In genomic region chr6:39733704-39734103, GRCh38 we compare ENCODE assay signal across 35 cellular contexts. TPM values are rescaled to one million over a fixed set of nuclear protein-coding genes. Genes with fewer than 3 reads are reported as not detected.
"Had no signal": no experiment of that assay in that cellular context is flagged by ENCODE, and none has a peak within 500 bp of the region (broad histone marks: within the 10 kb centered on the region; RNA-seq: fewer than 3 reads in every experiment).

No MANE protein-coding gene starts in this region.

- H3K4me3 ChIP-seq: adrenal gland, body of pancreas, esophagus muscularis mucosa, gastrocnemius medialis, heart left ventricle had no signal

- H3K36me3 ChIP-seq: adrenal gland, esophagus muscularis mucosa, gastrocnemius medialis, heart left ventricle, WERI-Rb-1 had no signal

- H3K4me3 Mint-ChIP-seq: activated CD4-positive, alpha-beta memory T cell treated with anti-CD3 and anti-CD28 coated beads, Interleukin-2, amount 10 ng/mL, durations not matched to agents 7 days and 5 days; activated CD4-positive, alpha-beta T cell treated with anti-CD3 and anti-CD28 coated beads for 36 hours; activated CD4-positive, alpha-beta T cell treated with anti-CD3 and anti-CD28 coated beads, Interleukin-2, amount 10 ng/mL, durations not matched to agents 24 days and 14 days; activated naive CD4-positive, alpha-beta T cell treated with anti-CD3 and anti-CD28 coated beads for 36 hours; activated naive CD4-positive, alpha-beta T cell treated with anti-CD3 and anti-CD28 coated beads, Interleukin-2, amount 50 U/mL, for 24 hours; activated naive CD8-positive, alpha-beta T cell treated with anti-CD3 and anti-CD28 coated beads for 36 hours; activated naive CD8-positive, alpha-beta T cell treated with anti-CD3 and anti-CD28 coated beads, Interleukin-2, amount 50 U/mL, for 24 hours; activated T-cell treated with anti-CD3 and anti-CD28 coated beads, Interleukin-2, amount 50 U/mL, for 24 hours; activated T-helper 17 cell treated with anti-CD3 and anti-CD28 coated beads, Interleukin-2, amount 50 U/mL, for 72 hours; effector memory CD8-positive, alpha-beta T cell; T-helper 1 cell treated with Interleukin-12 subunit alpha and Interleukin-12 subunit beta and Interleukin-4 antibody, amounts not matched to agents 30 μg/mL and 1 μg/mL, for 36 hours had no signal

- H3K4me1 Mint-ChIP-seq: activated CD4-positive, alpha-beta memory T cell treated with anti-CD3 and anti-CD28 coated beads, Interleukin-2, amount 10 ng/mL, durations not matched to agents 7 days and 5 days; activated CD4-positive, alpha-beta T cell treated with anti-CD3 and anti-CD28 coated beads for 36 hours; activated CD4-positive, alpha-beta T cell treated with anti-CD3 and anti-CD28 coated beads, Interleukin-2, amount 10 ng/mL, durations not matched to agents 24 days and 14 days; activated naive CD4-positive, alpha-beta T cell treated with anti-CD3 and anti-CD28 coated beads, Interleukin-2, amount 50 U/mL, for 24 hours; activated naive CD8-positive, alpha-beta T cell treated with anti-CD3 and anti-CD28 coated beads for 36 hours; activated naive CD8-positive, alpha-beta T cell treated with anti-CD3 and anti-CD28 coated beads, Interleukin-2, amount 50 U/mL, for 24 hours; activated T-helper 17 cell treated with anti-CD3 and anti-CD28 coated beads, Interleukin-2, amount 50 U/mL, for 72 hours had no signal

- H3K27ac Mint-ChIP-seq: activated CD4-positive, alpha-beta memory T cell treated with anti-CD3 and anti-CD28 coated beads, Interleukin-2, amount 10 ng/mL, durations not matched to agents 7 days and 5 days; activated CD4-positive, alpha-beta T cell treated with anti-CD3 and anti-CD28 coated beads for 36 hours; activated CD4-positive, alpha-beta T cell treated with anti-CD3 and anti-CD28 coated beads, Interleukin-2, amount 10 ng/mL, durations not matched to agents 24 days and 14 days; activated naive CD4-positive, alpha-beta T cell treated with anti-CD3 and anti-CD28 coated beads for 36 hours; activated naive CD4-positive, alpha-beta T cell treated with anti-CD3 and anti-CD28 coated beads, Interleukin-2, amount 50 U/mL, for 24 hours; activated naive CD8-positive, alpha-beta T cell treated with anti-CD3 and anti-CD28 coated beads for 36 hours; activated naive CD8-positive, alpha-beta T cell treated with anti-CD3 and anti-CD28 coated beads, Interleukin-2, amount 50 U/mL, for 24 hours; activated T-cell treated with anti-CD3 and anti-CD28 coated beads, Interleukin-2, amount 50 U/mL, for 24 hours; activated T-helper 17 cell treated with anti-CD3 and anti-CD28 coated beads, Interleukin-2, amount 50 U/mL, for 72 hours; effector memory CD8-positive, alpha-beta T cell; T-helper 1 cell treated with Interleukin-12 subunit alpha and Interleukin-12 subunit beta and Interleukin-4 antibody, amounts not matched to agents 30 μg/mL and 1 μg/mL, for 36 hours had no signal

- H3K27ac ChIP-seq: adrenal gland, body of pancreas, esophagus muscularis mucosa, foreskin keratinocyte, gastrocnemius medialis, heart left ventricle, WERI-Rb-1 had no signal

- FAIRE-seq: colon had no signal

- H3K4me1 ChIP-seq: adrenal gland, body of pancreas, esophagus muscularis mucosa, foreskin keratinocyte, gastrocnemius medialis, heart left ventricle had no signal

- H3K27me3 ChIP-seq: adrenal gland, body of pancreas, esophagus muscularis mucosa, foreskin keratinocyte, gastrocnemius medialis, heart left ventricle had no signal

- H3K9me3 ChIP-seq: adrenal gland, body of pancreas, esophagus muscularis mucosa, gastrocnemius medialis had no signal

- DNase-seq: activated CD4-positive, alpha-beta memory T cell treated with anti-CD3 and anti-CD28 coated beads, Interleukin-2, amount 10 ng/mL, durations not matched to agents 7 days and 5 days; activated CD4-positive, alpha-beta T cell treated with anti-CD3 and anti-CD28 coated beads for 36 hours; activated CD4-positive, alpha-beta T cell treated with anti-CD3 and anti-CD28 coated beads, Interleukin-2, amount 10 ng/mL, durations not matched to agents 24 days and 14 days; activated CD4-positive, alpha-beta T cell treated with anti-CD3 and anti-CD28 coated beads, Interleukin-2, amount 50 U/mL, for 4 hours; activated CD4-positive, CD25-positive, alpha-beta regulatory T cell; activated CD4-positive, CD25-positive, alpha-beta regulatory T cell treated with anti-CD3 and anti-CD28 coated beads, Interleukin-2, amount 50 U/mL, for 72 hours; activated CD8-positive, alpha-beta memory T cell treated with anti-CD3 and anti-CD28 coated beads, Interleukin-2, amount 50 U/mL, for 48 hours; activated effector memory CD4-positive, alpha-beta T cell treated with anti-CD3 and anti-CD28 coated beads, Interleukin-2, amount 50 U/mL, for 16 hours; activated naive CD4-positive, alpha-beta T cell treated with anti-CD3 and anti-CD28 coated beads for 36 hours; activated naive CD8-positive, alpha-beta T cell treated with anti-CD3 and anti-CD28 coated beads for 36 hours; activated naive CD8-positive, alpha-beta T cell treated with anti-CD3 and anti-CD28 coated beads, Interleukin-2, amount 50 U/mL, for 24 hours; activated T-cell treated with anti-CD3 and anti-CD28 coated beads for 4 hours; activated T-cell treated with anti-CD3 and anti-CD28 coated beads, Interleukin-2, amount 50 U/mL, for 24 hours; adrenal gland; amygdala; aorta; body of pancreas; caudate nucleus; cortex of kidney; dermis blood vessel endothelial cell; effector CD4-positive, alpha-beta T cell; effector memory CD8-positive, alpha-beta T cell; erythroblast; foreskin keratinocyte; gastrocnemius medialis; glutamatergic neuron; heart left ventricle; T-helper 9 cell; WERI-Rb-1 had no signal

- ATAC-seq: activated CD4-positive, alpha-beta T cell treated with anti-CD3 and anti-CD28 coated beads for 36 hours; activated naive CD8-positive, alpha-beta T cell treated with anti-CD3 and anti-CD28 coated beads, Interleukin-2, amount 50 U/mL, for 24 hours; activated T-helper 17 cell treated with anti-CD3 and anti-CD28 coated beads, Interleukin-2, amount 50 U/mL, for 72 hours; body of pancreas; effector memory CD8-positive, alpha-beta T cell; foreskin keratinocyte; gastrocnemius medialis; heart left ventricle had no signal

- H3K36me3 Mint-ChIP-seq: activated naive CD4-positive, alpha-beta T cell treated with anti-CD3 and anti-CD28 coated beads, Interleukin-2, amount 50 U/mL, for 24 hours had no signal

- H3K9me3 Mint-ChIP-seq: activated CD4-positive, alpha-beta memory T cell treated with anti-CD3 and anti-CD28 coated beads, Interleukin-2, amount 10 ng/mL, durations not matched to agents 7 days and 5 days; activated CD4-positive, alpha-beta T cell treated with anti-CD3 and anti-CD28 coated beads, Interleukin-2, amount 10 ng/mL, durations not matched to agents 24 days and 14 days; activated naive CD8-positive, alpha-beta T cell treated with anti-CD3 and anti-CD28 coated beads, Interleukin-2, amount 50 U/mL, for 24 hours; activated T-cell treated with anti-CD3 and anti-CD28 coated beads, Interleukin-2, amount 50 U/mL, for 24 hours; activated T-helper 17 cell treated with anti-CD3 and anti-CD28 coated beads, Interleukin-2, amount 50 U/mL, for 72 hours; effector memory CD8-positive, alpha-beta T cell; T-helper 1 cell treated with Interleukin-12 subunit alpha and Interleukin-12 subunit beta and Interleukin-4 antibody, amounts not matched to agents 30 μg/mL and 1 μg/mL, for 36 hours had no signal

RNA-seq across cellular contexts. Expression of gene KIF6, which starts 8.5 kb away (rescaled TPM):
- total RNA-seq: activated CD4-positive, alpha-beta memory T cell treated with anti-CD3 and anti-CD28 coated beads, Interleukin-2, amount 10 ng/mL, durations not matched to agents 7 days and 5 days; body of pancreas; dermis blood vessel endothelial cell; gastrocnemius medialis had no signal

RNA-seq across cellular contexts. Expression of gene DAAM2, which starts 58.5 kb away (rescaled TPM):
- total RNA-seq: activated CD4-positive, alpha-beta memory T cell treated with anti-CD3 and anti-CD28 coated beads, Interleukin-2, amount 10 ng/mL, durations not matched to agents 7 days and 5 days; activated CD4-positive, alpha-beta T cell treated with anti-CD3 and anti-CD28 coated beads for 36 hours; activated CD4-positive, alpha-beta T cell treated with anti-CD3 and anti-CD28 coated beads, Interleukin-2, amount 10 ng/mL, durations not matched to agents 24 days and 14 days; activated naive CD4-positive, alpha-beta T cell treated with anti-CD3 and anti-CD28 coated beads for 36 hours; activated naive CD8-positive, alpha-beta T cell treated with anti-CD3 and anti-CD28 coated beads for 36 hours; activated T-helper 17 cell treated with anti-CD3 and anti-CD28 coated beads, Interleukin-2, amount 50 U/mL, for 72 hours; T-helper 2 cell treated with Interferon-gamma antibody and Interleukin-4, amounts not matched to agents 100 ng/mL and 5 ng/mL, for 36 hours had no signal
- polyA plus RNA-seq: foreskin keratinocyte had no signal
